ENCODE assay signal across 32 cellular contexts in genomic region chr11:127644366-127644765, GRCh38.
"Had no signal": no experiment of that assay in that cellular context is flagged by ENCODE, and none has a peak within 500 bp of the region (broad histone marks: within the 10 kb centered on the region; RNA-seq: fewer than 3 reads in every experiment).

No MANE protein-coding gene starts in this region.

- H3K36me3 ChIP-seq: MG63 had no signal

- H3K4me3 ChIP-seq: MG63 had no signal

- DNase-seq: Karpas-422, Kasumi-1, MG63, MM.1S, MV-4-11, NCI-H1048, NCI-H1092, NCI-H1092 treated with DMSO at 0.1 percent for 48 hours, NCI-H1105, NCI-H1105 treated with DMSO at 0.1 percent for 48 hours, NCI-H1417, NCI-H1417 treated with DMSO at 0.1 percent for 48 hours, NCI-H1436 treated with DMSO at 0.1 percent for 48 hours, NCI-H146, NCI-H1694, NCI-H1694 treated with DMSO at 0.1 percent for 48 hours, NCI-H187, NCI-H187 treated with DMSO at 0.1 percent for 48 hours, NCI-H1930, NCI-H2029, NCI-H2029 treated with DMSO at 0.1 percent for 48 hours, NCI-H2081, NCI-H2081 treated with DMSO at 0.1 percent for 48 hours, NCI-H2107, NCI-H2171, NCI-H2171 treated with DMSO at 0.1 percent for 48 hours, NCI-H2227 treated with DMSO at 0.1 percent for 48 hours, NCI-H226, NCI-H345, NCI-H446, NCI-H446 treated with DMSO at 0.1 percent for 48 hours, NCI-H510A had no signal

- H3K9me3 ChIP-seq: MG63 had no signal

- H3K27me3 ChIP-seq: MG63 had no signal
